ENCODE assay signal across 7 cellular contexts in the genomic region with DNA sequence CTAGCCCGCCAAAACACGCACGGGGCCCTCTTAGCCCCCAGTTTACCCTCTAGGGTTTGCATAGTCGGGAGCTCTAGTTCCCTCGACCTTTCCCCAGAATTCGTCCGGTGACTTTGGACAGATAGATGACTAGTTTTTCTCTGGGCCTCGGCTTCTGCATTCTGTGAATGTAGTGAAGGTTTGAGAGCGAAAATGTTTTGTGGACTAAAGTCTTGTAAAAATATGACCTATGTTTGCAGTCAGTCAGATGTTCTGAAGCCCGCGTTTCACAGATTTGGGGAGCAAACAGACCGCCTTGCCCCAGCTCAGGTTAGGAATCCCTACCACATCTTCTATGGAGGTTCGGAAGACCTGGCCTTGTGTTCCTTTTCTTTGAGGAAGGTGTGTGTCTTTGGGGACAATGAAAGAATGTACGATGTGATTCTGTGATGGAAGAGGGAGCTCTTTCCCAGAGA. TPM values are rescaled to one million over a fixed set of nuclear protein-coding genes. Genes with fewer than 3 reads are reported as not detected.
DNase-seq lines count a peak whose midpoint lies in the region; ATAC-seq, FAIRE-seq and TF ChIP-seq lines count a peak whose summit lies in the region.

No MANE protein-coding gene starts in this region.

- no CpG with 5 or more reads among the region's 14 CpGs for WGBS in H9 (ENCODE audit: extremely low coverage, insufficient read length, low lambda C conversion rate)
- WGBS in small intestine, 3 donors: 0% methylated on average over 14 of the region's 14 CpGs

- H3K18ac ChIP-seq in H9 (ENCODE audit: insufficient read length, low read depth, low read length): peak overlapping the region; percentile 75

- no peak for FAIRE-seq in small intestine (lab: Jason Lieb, UNC)

- peak overlapping the region; percentile 98 for H3K9ac ChIP-seq in H9 (ENCODE audit: extremely low read depth, insufficient read length, low read length)

- H3K4me3 ChIP-seq in small intestine (ENCODE audit: low read depth in 1 of 2, low read length in 2 of 2): peak overlapping the region; percentile 76 to 84

- H4K5ac ChIP-seq in H9 (ENCODE audit: insufficient read length, low read depth, low read length): peak overlapping the region; percentile 1

- no peaks in the 10 kb centered on the region for H3K4me1 ChIP-seq in H9 (ENCODE audit: insufficient read depth, low read length)
- peaks cover 0 to 5% of the 10 kb centered on the region in 2 donors for H3K4me1 ChIP-seq in small intestine (ENCODE audit: control insufficient read depth in 2 of 2, insufficient read depth in 1 of 2, low read depth in 1 of 2, low read length in 1 of 2)

- peaks cover 0 to 2% of the 10 kb centered on the region in 2 donors for H3K36me3 ChIP-seq in small intestine (ENCODE audit: control insufficient read depth in 2 of 2, insufficient read depth in 2 of 2, low read length in 2 of 2)

- H3T11ph ChIP-seq in H9 (ENCODE audit: low read length): no peak overlapping the region

- TF ChIP-seq CTCF in H9 (conservative IDR thresholded peaks at IDR 0.05) (no peak), VCaP (conservative IDR thresholded peaks at IDR 0.05) (no peak), glutamatergic neuron (IDR thresholded peaks at IDR 0.05; ENCODE audit: partially characterized antibody, unreplicated experiment) (no peak)

- H3K4me3 Mint-ChIP-seq in H9 (peak overlapping the region; percentile 100), glutamatergic neuron (ENCODE audit: unreplicated experiment) (peak overlapping the region; percentile 100)

- H3K9me3 Mint-ChIP-seq in H9 (peaks cover 0 to 3% of the 10 kb centered on the region in 2 experiments; a peak in 1 of 5 replicates), glutamatergic neuron (ENCODE audit: unreplicated experiment) (peaks cover 9% of the 10 kb centered on the region)

- no peaks in the 10 kb centered on the region for H3K27me3 ChIP-seq in H9 (ENCODE audit: insufficient read depth, low read length)
- H3K27me3 ChIP-seq in small intestine (ENCODE audit: control insufficient read depth in 2 of 2, insufficient read depth in 2 of 2, low read length in 2 of 2): no peaks in the 10 kb centered on the region

- no peak overlapping the region for H2AFZ ChIP-seq in H9 (ENCODE audit: low read length)

- 0 out of 2 replicates have a peak overlapping the region, but pooled peaks have one; percentile 60 for H3K14ac ChIP-seq in H9 (ENCODE audit: insufficient read depth, low read length)

- peaks cover 28 to 33% (median 30%) of the 10 kb centered on the region in 3 experiments for H3K36me3 Mint-ChIP-seq in H9 (ENCODE audit: insufficient read depth in 1 of 3, low read depth in 3 of 3)
- no peaks in the 10 kb centered on the region for H3K36me3 Mint-ChIP-seq in glutamatergic neuron (ENCODE audit: unreplicated experiment)

- no peak overlapping the region for H2BK20ac ChIP-seq in H9 (ENCODE audit: low read depth, low read length, poor library complexity, severe bottlenecking)

- no peaks in the 10 kb centered on the region for H4K20me1 ChIP-seq in H9 (ENCODE audit: control insufficient read depth, insufficient read depth, insufficient read length)

- no peak for ATAC-seq in GM18861 (IDR thresholded peaks at IDR 0.05; ENCODE audit: unreplicated experiment)
- ATAC-seq in HG03457 (IDR thresholded peaks at IDR 0.05; ENCODE audit: unreplicated experiment): no peak
- no peak for ATAC-seq in GM21619 (IDR thresholded peaks at IDR 0.05; ENCODE audit: unreplicated experiment)

- peak overlapping the region; percentile 75 for H3K4me2 ChIP-seq in H9 (ENCODE audit: insufficient read depth, insufficient read length, low read length)

- H2BK120ac ChIP-seq in H9 (ENCODE audit: low read depth, low read length, poor library complexity, severe bottlenecking): no peak overlapping the region

- H3K79me1 ChIP-seq in H9 (ENCODE audit: insufficient read depth, low read depth, low read length, poor library complexity, severe bottlenecking): peaks cover 7% of the 10 kb centered on the region

- H3K4me1 Mint-ChIP-seq in H9 (peaks cover 42 to 58% of the 10 kb centered on the region in 2 experiments), glutamatergic neuron (ENCODE audit: low read depth, unreplicated experiment) (peaks cover 26% of the 10 kb centered on the region)

- H3K9me3 ChIP-seq in H9 (ENCODE audit: control insufficient read depth, low read depth, low read length): no peaks in the 10 kb centered on the region
- no peaks in the 10 kb centered on the region for H3K9me3 ChIP-seq in small intestine (ENCODE audit: control insufficient read depth, low read depth)

- no peak for DNase-seq in H9
- DNase-seq in glutamatergic neuron: no peak
- DNase-seq in small intestine: no peak

- no peak overlapping the region for H2BK12ac ChIP-seq in H9 (ENCODE audit: insufficient read length, low read depth, low read length)

- H2BK15ac ChIP-seq in H9 (ENCODE audit: low read depth, low read length): no peak overlapping the region

- H3K27me3 Mint-ChIP-seq in H9 (ENCODE audit: low read depth): no peaks in the 10 kb centered on the region; the same call in 1 of the 2 replicates
- H3K27me3 Mint-ChIP-seq in glutamatergic neuron (ENCODE audit: unreplicated experiment): peaks cover 4% of the 10 kb centered on the region

- H3K27ac Mint-ChIP-seq in H9 (peak overlapping the region; percentile 95 to 99 (median 97)), glutamatergic neuron (ENCODE audit: unreplicated experiment) (peak overlapping the region; percentile 98)

- H3K23ac ChIP-seq in H9 (ENCODE audit: insufficient read length, low read depth, low read length): no peak overlapping the region

- H3K23me2 ChIP-seq in H9 (ENCODE audit: insufficient read length, low read depth, low read length, poor library complexity, severe bottlenecking): peaks cover 13% of the 10 kb centered on the region

- H4K8ac ChIP-seq in H9 (replicated peaks; ENCODE audit: insufficient read length, low read depth, low read length): no peak overlapping the region

- no peak overlapping the region for H2BK5ac ChIP-seq in H9 (ENCODE audit: insufficient read length, low read length)

- peak overlapping the region; percentile 78 for H3K56ac ChIP-seq in H9 (ENCODE audit: insufficient read length, low read depth, low read length)

- no peak overlapping the region for H2AK5ac ChIP-seq in H9 (ENCODE audit: insufficient read length, low read length)

- peaks cover 52% of the 10 kb centered on the region; the same call in 1 of the 2 replicates for H3K79me2 ChIP-seq in H9 (ENCODE audit: insufficient read depth, low read length)

- no peak overlapping the region for H4K91ac ChIP-seq in H9 (ENCODE audit: insufficient read length, low read depth, low read length)

- H3K4ac ChIP-seq in H9 (ENCODE audit: low read depth, low read length): no peak overlapping the region

- H3K27ac ChIP-seq in H9 (ENCODE audit: insufficient read length, low read depth, low read length) (peak overlapping the region; percentile 6), VCaP (peak overlapping the region; percentile 98), small intestine (ENCODE audit: low read depth in 1 of 2, low read length in 1 of 2) (peak overlapping the region; percentile 82 to 95)

RNA-seq across cellular contexts. Expression of a gene that starts 0.4 kb away (rescaled TPM):
- 502 and 508 TPM in 2 replicates for total RNA-seq in H9 (2021)
- 271 TPM for total RNA-seq in glutamatergic neuron (ENCODE audit: unreplicated experiment)
- polyA plus RNA-seq in small intestine: 1,000 to 10,000 TPM in 1 of 3 donors, 100 to 1,000 TPM in 2; 890 to 1,100 (median 939) TPM

RNA-seq across cellular contexts. Expression of a gene that starts 0.5 kb away (rescaled TPM):
- total RNA-seq in H9 (2021) (59.4 and 62.6 TPM in 2 replicates), glutamatergic neuron (ENCODE audit: unreplicated experiment) (77.9 TPM)
- 10 to 100 TPM; 20.8 to 34.9 (median 25.3) TPM for polyA plus RNA-seq in small intestine

RNA-seq across cellular contexts. Expression of a gene that starts 36.7 kb away (rescaled TPM):
- total RNA-seq in H9 (2021): 17.5 and 20.4 TPM in 2 replicates
- total RNA-seq in glutamatergic neuron (ENCODE audit: unreplicated experiment): 20.2 TPM
- 10 to 100 TPM in 2 of 3 donors, 1 to 10 TPM in 1; 8.3 to 12.9 (median 10.3) TPM for polyA plus RNA-seq in small intestine

RNA-seq across cellular contexts. Expression of a gene that starts 56.3 kb away (rescaled TPM):
- 43.4 and 46.8 TPM in 2 replicates for total RNA-seq in H9 (2021)
- total RNA-seq in glutamatergic neuron (ENCODE audit: unreplicated experiment): 4.6 TPM
- 1 to 10 TPM; 1.9 to 9.7 (median 2.0) TPM for polyA plus RNA-seq in small intestine

Comparison
In these comparisons a context has a peak if more than half of its experiments do, and no peak if none do; other contexts are left out.
1. H3K27ac ChIP-seq: peak in every context shown above with its lines; median percentile 98 in VCaP; 88 in small intestine; 6 in H9.